Comparison of ENCODE assay signal across 28 cellular contexts in genomic region chr1:228818296-228818695, GRCh38.
"Had no signal": no experiment of that assay in that cellular context is flagged by ENCODE, and none has a peak within 500 bp of the region (broad histone marks: within the 10 kb centered on the region; RNA-seq: fewer than 3 reads in every experiment).

No MANE protein-coding gene starts in this region.

- H3K27me3 ChIP-seq: brain microvascular endothelial cell, dorsolateral prefrontal cortex, esophagus squamous epithelium, gastroesophageal sphincter had no signal

- ATAC-seq: activated CD4-positive, CD25-positive, alpha-beta regulatory T cell treated with anti-CD3 and anti-CD28 coated beads, Interleukin-2, amount 50 U/mL, for 24 hours; activated CD8-positive, alpha-beta T cell treated with anti-CD3 and anti-CD28 coated beads for 36 hours; activated T-helper 17 cell treated with anti-CD3 and anti-CD28 coated beads, Interleukin-2, amount 50 U/mL, for 72 hours; effector memory CD8-positive, alpha-beta T cell; gastroesophageal sphincter; T-helper 17 cell had no signal

- H3K4me3 ChIP-seq: coronary artery, dorsolateral prefrontal cortex, esophagus squamous epithelium, gastroesophageal sphincter had no signal

- H3K27ac ChIP-seq: brain microvascular endothelial cell, coronary artery, dorsolateral prefrontal cortex, esophagus squamous epithelium, gastroesophageal sphincter, WERI-Rb-1 had no signal

- H3K4me1 ChIP-seq: esophagus squamous epithelium, gastroesophageal sphincter had no signal

- DNase-seq: activated B cell treated with CpG ODN at 0.5 μM for 24 hours; activated CD4-positive, alpha-beta T cell treated with anti-CD3 and anti-CD28 coated beads for 48 hours; activated CD4-positive, alpha-beta T cell treated with anti-CD3 and anti-CD28 coated beads, Interleukin-2, amount 50 U/mL, for 1 hour; activated CD4-positive, alpha-beta T cell treated with anti-CD3 and anti-CD28 coated beads, Interleukin-2, amount 50 U/mL, for 48 hours; activated CD8-positive, alpha-beta memory T cell treated with anti-CD3 and anti-CD28 coated beads for 24 hours; activated CD8-positive, alpha-beta T cell treated with anti-CD3 and anti-CD28 coated beads for 36 hours; activated effector memory CD4-positive, alpha-beta T cell treated with Interleukin-2 at 50 U/mL for 16 hours; activated gamma-delta T cell treated with Interleukin-2 at 50 U/mL for 16 hours; activated naive CD4-positive, alpha-beta T cell treated with anti-CD3 and anti-CD28 coated beads, Interleukin-2, amount 50 U/mL, for 16 hours; activated naive CD4-positive, alpha-beta T cell treated with Interleukin-2 at 50 U/mL for 16 hours; activated T-cell treated with anti-CD3 and anti-CD28 coated beads, Interleukin-2, amount 50 U/mL, for 4 hours; amniotic stem cell; anterior cingulate cortex; brain microvascular endothelial cell; dorsolateral prefrontal cortex; effector CD4-positive, alpha-beta T cell; effector memory CD8-positive, alpha-beta T cell; erythroblast; esophagus squamous epithelium; foreskin melanocyte; T-helper 1 cell; T-helper 17 cell; T1000; WERI-Rb-1 had no signal

- H3K36me3 ChIP-seq: brain microvascular endothelial cell, esophagus squamous epithelium, gastroesophageal sphincter, WERI-Rb-1 had no signal

- H3K9me3 ChIP-seq: esophagus squamous epithelium, gastroesophageal sphincter had no signal
